Comparison of ENCODE assay signal across 8 cellular contexts in genomic region chr17:57892820-57893595, GRCh38. TPM values are rescaled to one million over a fixed set of nuclear protein-coding genes. Genes with fewer than 3 reads are reported as not detected.
DNase-seq lines count a peak whose midpoint lies in the region; ATAC-seq, FAIRE-seq and TF ChIP-seq lines count a peak whose summit lies in the region.

No MANE protein-coding gene starts in this region.

- H3K27me3 ChIP-seq in skeletal muscle tissue (ENCODE audit: control insufficient read depth in 3 of 3, insufficient read depth in 3 of 3, low read length in 3 of 3) = no peaks in the 10 kb centered on the region

- H3K4me3 ChIP-seq in kidney (ENCODE audit: low read length in 2 of 2) (peak overlapping the region in 1 of 2 donors; percentile 37), skeletal muscle tissue (ENCODE audit: low read length in 3 of 3) (peak overlapping the region; percentile 64 to 78 (median 71))

- peak overlapping the region; percentile 90 to 98 for H3K27ac ChIP-seq in kidney (ENCODE audit: low read depth in 2 of 2, low read length in 2 of 2)
- H3K27ac ChIP-seq in skeletal muscle tissue (ENCODE audit: low read depth, low read length) = peak overlapping the region; percentile 97

- peak overlapping the region; percentile 65 to 76 for H3K9ac ChIP-seq in kidney (ENCODE audit: low read length in 2 of 2)
- peak overlapping the region; percentile 80 to 90 (median 89) for H3K9ac ChIP-seq in skeletal muscle tissue (ENCODE audit: low read depth in 1 of 3, low read length in 3 of 3)

- peaks cover 46 to 53% of the 10 kb centered on the region in 2 donors for H3K4me1 ChIP-seq in kidney (ENCODE audit: control insufficient read depth in 1 of 2, insufficient read depth in 1 of 2, low read depth in 1 of 2, low read length in 2 of 2)
- H3K4me1 ChIP-seq in skeletal muscle tissue (ENCODE audit: control insufficient read depth in 3 of 3, insufficient read depth in 3 of 3, low read length in 3 of 3) = peaks cover 81 to 91% (median 85%) of the 10 kb centered on the region in 3 donors

- H3K36me3 ChIP-seq in kidney (ENCODE audit: control insufficient read depth in 1 of 2, insufficient read depth in 2 of 2, low read length in 2 of 2) (no peaks in the 10 kb centered on the region), skeletal muscle tissue (ENCODE audit: control insufficient read depth in 3 of 3, insufficient read depth in 3 of 3, low read length in 3 of 3) (no peaks in the 10 kb centered on the region)

- H3K9me3 ChIP-seq in kidney (ENCODE audit: control insufficient read depth in 1 of 2, low read length in 2 of 2) (no peaks in the 10 kb centered on the region), skeletal muscle tissue (ENCODE audit: control insufficient read depth in 3 of 3, low read length in 3 of 3) (no peaks in the 10 kb centered on the region)

- ATAC-seq in HG02852 (IDR thresholded peaks at IDR 0.05; ENCODE audit: unreplicated experiment) = no peak

- DNase-seq in NCI-H187 (lab: John Stamatoyannopoulos, UW) = peak; percentile 52 to 78
- no peak for DNase-seq in NCI-H187 treated with DMSO at 0.1 percent for 48 hours (lab: John Stamatoyannopoulos, UW)
- DNase-seq in NOMO-1 treated with DMSO at 0.1 percent for 48 hours (lab: John Stamatoyannopoulos, UW; ENCODE audit: unreplicated experiment) = peak; percentile 98
- DNase-seq in cerebellum (ENCODE audit: low spot score) = peak; percentile 74
- peak; percentile 94 for DNase-seq in kidney
- no peak for DNase-seq in activated T-cell treated with anti-CD3 and anti-CD28 coated beads, Interleukin-2, amount 50 U/mL, for 1 hour

- TF ChIP-seq CTCF in kidney (IDR thresholded peaks at IDR 0.05; ENCODE audit: borderline replicate concordance, extremely low read depth, insufficient read depth) = no peak

- FAIRE-seq in kidney (lab: Jason Lieb, UNC) = no peak

- intact Hi-C loops in kidney (cut with DNase I) = no loop called here

RNA-seq across cellular contexts. Expression of gene MRPS23, which starts 43.2 kb away (rescaled TPM):
- 17.1 TPM for total RNA-seq in cerebellum
- total RNA-seq in kidney = 40.2 TPM
- polyA plus RNA-seq in kidney (ENCODE audit: insufficient read depth, low read depth, low replicate concordance) = 75.3 TPM
- total RNA-seq in skeletal muscle tissue = 10.4 TPM

Comparison
In these comparisons a context has a peak if more than half of its experiments do, and no peak if none do; other contexts are left out.
1. DNase-seq: peak in NCI-H187 (2 of 2), NOMO-1 treated with DMSO at 0.1 percent for 48 hours (single experiment), cerebellum (single experiment) and kidney (single experiment); none in NCI-H187 treated with DMSO at 0.1 percent for 48 hours (single experiment) and activated T-cell treated with anti-CD3 and anti-CD28 coated beads, Interleukin-2, amount 50 U/mL, for 1 hour (single experiment).